In the genomic region with DNA sequence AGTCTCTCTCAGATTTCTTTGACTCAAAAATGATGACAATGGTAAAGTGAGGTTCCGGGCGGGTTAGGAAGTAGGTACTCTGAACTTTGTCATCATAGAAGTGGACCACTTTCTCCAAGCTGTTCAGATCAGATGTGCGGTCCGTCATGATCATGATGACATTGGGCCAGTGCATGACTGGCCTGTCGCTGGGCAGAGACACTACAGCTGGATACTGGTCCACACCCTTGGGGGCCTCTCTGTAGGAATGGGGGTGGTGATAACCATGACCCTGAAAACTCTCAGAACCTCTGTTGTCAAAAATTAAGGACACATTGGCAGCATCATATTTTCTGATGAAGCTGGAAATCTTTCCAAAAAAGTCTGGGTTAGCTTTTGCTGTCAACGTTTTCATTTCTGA, we compare ENCODE assay signal across 16 cellular contexts. TPM values are rescaled to one million over a fixed set of nuclear protein-coding genes. Genes with fewer than 3 reads are reported as not detected.
DNase-seq lines count a peak whose midpoint lies in the region; ATAC-seq and TF ChIP-seq lines count a peak whose summit lies in the region.
"Had no signal": no experiment of that assay in that cellular context is flagged by ENCODE, and none has a peak within 500 bp of the region (broad histone marks: within the 10 kb centered on the region; RNA-seq: fewer than 3 reads in every experiment).

No MANE protein-coding gene starts in this region.

- H3K27me3 ChIP-seq in SK-N-SH (ENCODE audit: insufficient read depth): no peaks in the 10 kb centered on the region

- H3K4me3 Mint-ChIP-seq in activated CD8-positive, alpha-beta memory T cell treated with anti-CD3 and anti-CD28 coated beads, Interleukin-2, amount 10 ng/mL, durations not matched to agents 7 days and 5 days: no peak overlapping the region
- no peak overlapping the region for H3K4me3 Mint-ChIP-seq in chondrocyte (ENCODE audit: unreplicated experiment)
- H3K4me3 Mint-ChIP-seq: CD14-positive monocyte; CD8-positive, alpha-beta T cell had no signal

- POLR2A ChIA-PET in SK-N-SH (lab: Yijun Ruan, JAX): no interaction called here

- no peak for DNase-seq in activated CD8-positive, alpha-beta memory T cell treated with anti-CD3 and anti-CD28 coated beads, Interleukin-2, amount 10 ng/mL, durations not matched to agents 7 days and 5 days
- DNase-seq in activated CD8-positive, alpha-beta memory T cell treated with anti-CD3 and anti-CD28 coated beads for 24 hours: no peak
- no peak for DNase-seq in chondrocyte (ENCODE audit: low spot score)
- DNase-seq in SK-N-SH: no peak
- DNase-seq in NCI-H82 (lab: John Stamatoyannopoulos, UW): no peak
- no peak for DNase-seq in NCI-H128 (lab: John Stamatoyannopoulos, UW; ENCODE audit: unreplicated experiment)
- DNase-seq: CD8-positive, alpha-beta T cell; COR-L47; DMS153; DMS79 treated with DMSO at 0.1 percent for 48 hours; EL had no signal

- peaks cover 4% of the 10 kb centered on the region for H3F3A ChIP-seq in SK-N-SH (replicated peaks; ENCODE audit: insufficient read depth)

- no peaks in the 10 kb centered on the region for H3K9me3 Mint-ChIP-seq in activated CD8-positive, alpha-beta memory T cell treated with anti-CD3 and anti-CD28 coated beads, Interleukin-2, amount 10 ng/mL, durations not matched to agents 7 days and 5 days (ENCODE audit: low read depth)
- H3K9me3 Mint-ChIP-seq in chondrocyte (ENCODE audit: low read depth): no peaks in the 10 kb centered on the region
- H3K9me3 Mint-ChIP-seq: CD14-positive monocyte; CD8-positive, alpha-beta T cell had no signal

- 93% methylated on average over 5 of the region's 6 CpGs for WGBS in SK-N-SH (ENCODE audit: low lambda C conversion rate)

- no peaks in the 10 kb centered on the region for H3K79me2 ChIP-seq in SK-N-SH (ENCODE audit: insufficient read depth)

- no peak for TF ChIP-seq CTCF in chondrocyte (IDR thresholded peaks at IDR 0.05)
- no peak for TF ChIP-seq CTCF in SK-N-SH (IDR thresholded peaks at IDR 0.05)

- no peaks in the 10 kb centered on the region for H4K20me1 ChIP-seq in SK-N-SH (ENCODE audit: insufficient read depth)

- H3K4me1 ChIP-seq in SK-N-SH (ENCODE audit: control insufficient read depth in 1 of 2, insufficient read depth in 2 of 2, low read depth in 1 of 2, low read length in 1 of 2): no peaks in the 10 kb centered on the region

- CTCF ChIA-PET in activated CD8-positive, alpha-beta memory T cell treated with anti-CD3 and anti-CD28 coated beads, Interleukin-2, amount 10 ng/mL, durations not matched to agents 7 days and 5 days (lab: Charles Lee): no interaction called here
- CTCF ChIA-PET in SK-N-SH (lab: Yijun Ruan, JAX): interaction anchor here (1.1 kb wide), 1 partner anchor 355 kb away, joined by 3 read pairs; no protein-coding TSS in a partner anchor

- no peak overlapping the region for H2AFZ ChIP-seq in SK-N-SH (ENCODE audit: low read depth)

- peaks cover 20% of the 10 kb centered on the region for H3K4me1 Mint-ChIP-seq in activated CD8-positive, alpha-beta memory T cell treated with anti-CD3 and anti-CD28 coated beads, Interleukin-2, amount 10 ng/mL, durations not matched to agents 7 days and 5 days
- H3K4me1 Mint-ChIP-seq in chondrocyte (ENCODE audit: low read depth): peaks cover 18% of the 10 kb centered on the region

- no peaks in the 10 kb centered on the region for H3K9me3 ChIP-seq in SK-N-SH

- peaks cover 10 to 19% of the 10 kb centered on the region in 2 experiments for H3K36me3 ChIP-seq in SK-N-SH (replicated peaks in 1 of 2; ENCODE audit: control insufficient read depth in 1 of 2, insufficient read depth in 2 of 2, low read length in 1 of 2)

- H3K27ac ChIP-seq in SK-N-SH (ENCODE audit: low read depth in 2 of 2, low read length in 1 of 2): no peak overlapping the region
- H3K27ac ChIP-seq: 22Rv1 had no signal

- H3K27ac Mint-ChIP-seq in activated CD8-positive, alpha-beta memory T cell treated with anti-CD3 and anti-CD28 coated beads, Interleukin-2, amount 10 ng/mL, durations not matched to agents 7 days and 5 days: peak overlapping the region; percentile 9
- H3K27ac Mint-ChIP-seq in chondrocyte (ENCODE audit: unreplicated experiment): peak overlapping the region; percentile 68
- H3K27ac Mint-ChIP-seq: CD8-positive, alpha-beta T cell had no signal

- no peak overlapping the region for H3K9ac ChIP-seq in SK-N-SH

- ATAC-seq in activated CD8-positive, alpha-beta memory T cell treated with anti-CD3 and anti-CD28 coated beads, Interleukin-2, amount 10 ng/mL, durations not matched to agents 7 days and 5 days: no peak
- peak; percentile 28 for ATAC-seq in GM18867 (IDR thresholded peaks at IDR 0.05; ENCODE audit: unreplicated experiment)
- peak; percentile 8 for ATAC-seq in HG02885 (IDR thresholded peaks at IDR 0.05; ENCODE audit: poor library complexity, unreplicated experiment)
- ATAC-seq: CD8-positive, alpha-beta T cell; HCT116 had no signal

- no peak overlapping the region for H3K4me2 ChIP-seq in SK-N-SH

- H3K4me3 ChIP-seq in SK-N-SH (ENCODE audit: low read depth in 2 of 2, low read length in 1 of 2): no peak overlapping the region

- no peak for TF ChIP-seq RAD21 in SK-N-SH (IDR thresholded peaks at IDR 0.05; ENCODE audit: low read length)

- H3K36me3 Mint-ChIP-seq in activated CD8-positive, alpha-beta memory T cell treated with anti-CD3 and anti-CD28 coated beads, Interleukin-2, amount 10 ng/mL, durations not matched to agents 7 days and 5 days: peaks cover 18% of the 10 kb centered on the region
- no peaks in the 10 kb centered on the region for H3K36me3 Mint-ChIP-seq in chondrocyte (ENCODE audit: low read depth)

- H3K9me2 ChIP-seq in SK-N-SH: no peaks in the 10 kb centered on the region

- TF ChIP-seq EP300 in SK-N-SH (IDR thresholded peaks at IDR 0.05; ENCODE audit: borderline replicate concordance in 1 of 2, low read depth in 1 of 2, low read length in 1 of 2): no peak

- no peaks in the 10 kb centered on the region for H3K27me3 Mint-ChIP-seq in activated CD8-positive, alpha-beta memory T cell treated with anti-CD3 and anti-CD28 coated beads, Interleukin-2, amount 10 ng/mL, durations not matched to agents 7 days and 5 days
- no peaks in the 10 kb centered on the region for H3K27me3 Mint-ChIP-seq in chondrocyte (ENCODE audit: low read depth)

TF ChIP-seq in SK-N-SH, 30 proteins besides CTCF, POLR2A, EP300 and RAD21:
- TF ChIP-seq, protein P1, sequence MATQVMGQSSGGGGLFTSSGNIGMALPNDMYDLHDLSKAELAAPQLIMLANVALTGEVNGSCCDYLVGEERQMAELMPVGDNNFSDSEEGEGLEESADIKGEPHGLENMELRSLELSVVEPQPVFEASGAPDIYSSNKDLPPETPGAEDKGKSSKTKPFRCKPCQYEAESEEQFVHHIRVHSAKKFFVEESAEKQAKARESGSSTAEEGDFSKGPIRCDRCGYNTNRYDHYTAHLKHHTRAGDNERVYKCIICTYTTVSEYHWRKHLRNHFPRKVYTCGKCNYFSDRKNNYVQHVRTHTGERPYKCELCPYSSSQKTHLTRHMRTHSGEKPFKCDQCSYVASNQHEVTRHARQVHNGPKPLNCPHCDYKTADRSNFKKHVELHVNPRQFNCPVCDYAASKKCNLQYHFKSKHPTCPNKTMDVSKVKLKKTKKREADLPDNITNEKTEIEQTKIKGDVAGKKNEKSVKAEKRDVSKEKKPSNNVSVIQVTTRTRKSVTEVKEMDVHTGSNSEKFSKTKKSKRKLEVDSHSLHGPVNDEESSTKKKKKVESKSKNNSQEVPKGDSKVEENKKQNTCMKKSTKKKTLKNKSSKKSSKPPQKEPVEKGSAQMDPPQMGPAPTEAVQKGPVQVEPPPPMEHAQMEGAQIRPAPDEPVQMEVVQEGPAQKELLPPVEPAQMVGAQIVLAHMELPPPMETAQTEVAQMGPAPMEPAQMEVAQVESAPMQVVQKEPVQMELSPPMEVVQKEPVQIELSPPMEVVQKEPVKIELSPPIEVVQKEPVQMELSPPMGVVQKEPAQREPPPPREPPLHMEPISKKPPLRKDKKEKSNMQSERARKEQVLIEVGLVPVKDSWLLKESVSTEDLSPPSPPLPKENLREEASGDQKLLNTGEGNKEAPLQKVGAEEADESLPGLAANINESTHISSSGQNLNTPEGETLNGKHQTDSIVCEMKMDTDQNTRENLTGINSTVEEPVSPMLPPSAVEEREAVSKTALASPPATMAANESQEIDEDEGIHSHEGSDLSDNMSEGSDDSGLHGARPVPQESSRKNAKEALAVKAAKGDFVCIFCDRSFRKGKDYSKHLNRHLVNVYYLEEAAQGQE (IDR thresholded peaks at IDR 0.05; ENCODE audit: low read depth, low read length): no peak
- TF ChIP-seq NFIC (IDR thresholded peaks at IDR 0.05; ENCODE audit: borderline replicate concordance): no peak

RNA-seq across cellular contexts. Expression of a gene that starts 28.2 kb away (rescaled TPM):
- total RNA-seq in activated CD8-positive, alpha-beta memory T cell treated with anti-CD3 and anti-CD28 coated beads, Interleukin-2, amount 10 ng/mL, durations not matched to agents 7 days and 5 days: 10 to 100 TPM; 10.5 to 11.5 TPM
- 2.9 to 4.2 TPM (median 3.1 TPM) in 3 replicates for total RNA-seq in chondrocyte
- polyA plus RNA-seq in SK-N-SH (2012; rRNA removed): 3.7 and 4.1 TPM in 2 replicates
- polyA plus RNA-seq in SK-N-SH (2012; cell fraction: cytosol; rRNA removed): 3.8 TPM in 2 replicates
- polyA plus RNA-seq in SK-N-SH (2012; cell fraction: nucleus; rRNA removed): 8.5 and 9.4 TPM in 2 replicates
